ENCODE assay signal across 8 cellular contexts in genomic region chr5:178590141-178590923, GRCh38.
DNase-seq lines count a peak whose midpoint lies in the region; ATAC-seq and TF ChIP-seq lines count a peak whose summit lies in the region.

Gene COL23A1, minus strand, starts transcription at chr5:178590393.

- H3K27ac Mint-ChIP-seq in dendritic cell treated with granulocyte-macrophage colony-stimulating factor and Interleukin-4, amounts not matched to agents 40 ng/mL and 50 ng/mL, for 4 days: peak within 1 kb of the TSS; percentile 54

- TF ChIP-seq CTCF in WI38 (IDR thresholded peaks at IDR 0.05; ENCODE audit: low read depth, low read length): peak; percentile 42

- peaks cover 10% of the 10 kb centered on the region for H3K9me3 Mint-ChIP-seq in dendritic cell treated with granulocyte-macrophage colony-stimulating factor and Interleukin-4, amounts not matched to agents 40 ng/mL and 50 ng/mL, for 4 days

- intact Hi-C loops in dendritic cell treated with granulocyte-macrophage colony-stimulating factor and Interleukin-4, amounts not matched to agents 40 ng/mL and 50 ng/mL, for 4 days (cut with micrococcal nuclease): loop anchor here (1.0 to 5.0 kb wide), 2 partner anchors 310 to 358 kb away; partner anchors contain the start of gene PHYKPL

- no peak for ATAC-seq in GM18861 (IDR thresholded peaks at IDR 0.05; ENCODE audit: unreplicated experiment)

- H3K4me1 ChIP-seq in HUES6 (ENCODE audit: control insufficient read depth, insufficient read depth, low read length): peaks cover 20% of the 10 kb centered on the region

- H3K27me3 Mint-ChIP-seq in dendritic cell treated with granulocyte-macrophage colony-stimulating factor and Interleukin-4, amounts not matched to agents 40 ng/mL and 50 ng/mL, for 4 days: peaks cover 44% of the 10 kb centered on the region

- no peak within 1 kb of the TSS for H3K27ac ChIP-seq in HUES6 (ENCODE audit: low read depth, low read length)

- no peaks in the 10 kb centered on the region for H3K36me3 ChIP-seq in HUES6 (ENCODE audit: control insufficient read depth, insufficient read depth, low read length)

- DNase-seq in EH (ENCODE audit: low read depth) (peak; percentile 41), left kidney (ENCODE audit: low read depth, low spot score) (peak; percentile 90), COR-L47 (lab: John Stamatoyannopoulos, UW) (no peak)
- DNase-seq in stimulated activated CD4-positive, alpha-beta T cell treated with anti-CD3 and anti-CD28 coated beads, Interleukin-2, amount 100 ng/mL, for 48 hours: peak; percentile 11 to 24

- H3K4me3 Mint-ChIP-seq in dendritic cell treated with granulocyte-macrophage colony-stimulating factor and Interleukin-4, amounts not matched to agents 40 ng/mL and 50 ng/mL, for 4 days: peak within 1 kb of the TSS; percentile 76

- H3K36me3 Mint-ChIP-seq in dendritic cell treated with granulocyte-macrophage colony-stimulating factor and Interleukin-4, amounts not matched to agents 40 ng/mL and 50 ng/mL, for 4 days (ENCODE audit: low read depth): peaks cover 8% of the 10 kb centered on the region

- H3K9me3 ChIP-seq in HUES6 (ENCODE audit: control insufficient read depth, insufficient read depth, low read depth, low read length): peaks cover 12% of the 10 kb centered on the region

- peaks cover 29% of the 10 kb centered on the region for H3K4me1 Mint-ChIP-seq in dendritic cell treated with granulocyte-macrophage colony-stimulating factor and Interleukin-4, amounts not matched to agents 40 ng/mL and 50 ng/mL, for 4 days (ENCODE audit: low read depth)

- H3K27me3 ChIP-seq in HUES6 (ENCODE audit: control insufficient read depth, insufficient read depth, low read length): peaks cover 40% of the 10 kb centered on the region

- peak within 1 kb of the TSS; percentile 56 for H3K9ac ChIP-seq in HUES6 (ENCODE audit: low read length)

- H3K4me3 ChIP-seq in HUES6 (ENCODE audit: low read depth, low read length): peak within 1 kb of the TSS; percentile 74
- peak within 1 kb of the TSS; percentile 32 for H3K4me3 ChIP-seq in WI38 (ENCODE audit: low read depth, low read length)
